In the genomic region with DNA sequence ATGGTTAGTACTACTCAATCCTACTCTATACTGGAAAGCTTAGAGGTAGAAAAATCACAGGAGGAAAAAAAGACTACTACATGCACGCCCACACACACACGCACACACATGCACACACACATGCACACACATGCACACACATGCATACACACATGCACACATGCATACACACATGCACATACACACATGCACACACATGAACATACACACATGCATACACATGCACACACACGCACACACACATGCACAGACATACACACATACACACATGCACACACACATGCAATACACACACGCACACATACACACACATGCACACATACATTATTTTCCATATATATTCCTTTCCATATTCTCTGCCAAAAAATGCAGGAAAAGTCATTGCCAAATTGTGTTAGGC, we compare ENCODE assay signal across 2 cellular contexts.
A peak's percentile ranks its signal among the peaks of the same experiment; 100 is the strongest.
TF ChIP-seq lines count a peak whose summit lies in the region.

No MANE protein-coding gene starts in this region.

TF ChIP-seq in HepG2, 621 proteins besides CTCF, POLR2A, EP300 and RAD21 (continues in another document):
- TF ChIP-seq, protein P1, sequence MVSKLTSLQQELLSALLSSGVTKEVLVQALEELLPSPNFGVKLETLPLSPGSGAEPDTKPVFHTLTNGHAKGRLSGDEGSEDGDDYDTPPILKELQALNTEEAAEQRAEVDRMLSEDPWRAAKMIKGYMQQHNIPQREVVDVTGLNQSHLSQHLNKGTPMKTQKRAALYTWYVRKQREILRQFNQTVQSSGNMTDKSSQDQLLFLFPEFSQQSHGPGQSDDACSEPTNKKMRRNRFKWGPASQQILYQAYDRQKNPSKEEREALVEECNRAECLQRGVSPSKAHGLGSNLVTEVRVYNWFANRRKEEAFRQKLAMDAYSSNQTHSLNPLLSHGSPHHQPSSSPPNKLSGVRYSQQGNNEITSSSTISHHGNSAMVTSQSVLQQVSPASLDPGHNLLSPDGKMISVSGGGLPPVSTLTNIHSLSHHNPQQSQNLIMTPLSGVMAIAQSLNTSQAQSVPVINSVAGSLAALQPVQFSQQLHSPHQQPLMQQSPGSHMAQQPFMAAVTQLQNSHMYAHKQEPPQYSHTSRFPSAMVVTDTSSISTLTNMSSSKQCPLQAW (CRISPR knock-in tag; IDR thresholded peaks at IDR 0.05): no peak
- TF ChIP-seq, protein P2, sequence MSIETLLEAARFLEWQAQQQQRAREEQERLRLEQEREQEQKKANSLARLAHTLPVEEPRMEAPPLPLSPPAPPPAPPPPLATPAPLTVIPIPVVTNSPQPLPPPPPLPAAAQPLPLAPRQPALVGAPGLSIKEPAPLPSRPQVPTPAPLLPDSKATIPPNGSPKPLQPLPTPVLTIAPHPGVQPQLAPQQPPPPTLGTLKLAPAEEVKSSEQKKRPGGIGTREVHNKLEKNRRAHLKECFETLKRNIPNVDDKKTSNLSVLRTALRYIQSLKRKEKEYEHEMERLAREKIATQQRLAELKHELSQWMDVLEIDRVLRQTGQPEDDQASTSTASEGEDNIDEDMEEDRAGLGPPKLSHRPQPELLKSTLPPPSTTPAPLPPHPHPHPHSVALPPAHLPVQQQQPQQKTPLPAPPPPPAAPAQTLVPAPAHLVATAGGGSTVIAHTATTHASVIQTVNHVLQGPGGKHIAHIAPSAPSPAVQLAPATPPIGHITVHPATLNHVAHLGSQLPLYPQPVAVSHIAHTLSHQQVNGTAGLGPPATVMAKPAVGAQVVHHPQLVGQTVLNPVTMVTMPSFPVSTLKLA (IDR thresholded peaks at IDR 0.05): peak; percentile 99
- no peak for TF ChIP-seq ZNF879 (CRISPR knock-in tag; IDR thresholded peaks at IDR 0.05)
- TF ChIP-seq LCORL (IDR thresholded peaks at IDR 0.05): no peak
- no peak for TF ChIP-seq LCORL (CRISPR knock-in tag; IDR thresholded peaks at IDR 0.05)
- no peak for TF ChIP-seq ZBTB7A (CRISPR knock-in tag; IDR thresholded peaks at IDR 0.05)
- TF ChIP-seq RAD51 (IDR thresholded peaks at IDR 0.05; ENCODE audit: borderline replicate concordance): no peak
- TF ChIP-seq, protein P3, sequence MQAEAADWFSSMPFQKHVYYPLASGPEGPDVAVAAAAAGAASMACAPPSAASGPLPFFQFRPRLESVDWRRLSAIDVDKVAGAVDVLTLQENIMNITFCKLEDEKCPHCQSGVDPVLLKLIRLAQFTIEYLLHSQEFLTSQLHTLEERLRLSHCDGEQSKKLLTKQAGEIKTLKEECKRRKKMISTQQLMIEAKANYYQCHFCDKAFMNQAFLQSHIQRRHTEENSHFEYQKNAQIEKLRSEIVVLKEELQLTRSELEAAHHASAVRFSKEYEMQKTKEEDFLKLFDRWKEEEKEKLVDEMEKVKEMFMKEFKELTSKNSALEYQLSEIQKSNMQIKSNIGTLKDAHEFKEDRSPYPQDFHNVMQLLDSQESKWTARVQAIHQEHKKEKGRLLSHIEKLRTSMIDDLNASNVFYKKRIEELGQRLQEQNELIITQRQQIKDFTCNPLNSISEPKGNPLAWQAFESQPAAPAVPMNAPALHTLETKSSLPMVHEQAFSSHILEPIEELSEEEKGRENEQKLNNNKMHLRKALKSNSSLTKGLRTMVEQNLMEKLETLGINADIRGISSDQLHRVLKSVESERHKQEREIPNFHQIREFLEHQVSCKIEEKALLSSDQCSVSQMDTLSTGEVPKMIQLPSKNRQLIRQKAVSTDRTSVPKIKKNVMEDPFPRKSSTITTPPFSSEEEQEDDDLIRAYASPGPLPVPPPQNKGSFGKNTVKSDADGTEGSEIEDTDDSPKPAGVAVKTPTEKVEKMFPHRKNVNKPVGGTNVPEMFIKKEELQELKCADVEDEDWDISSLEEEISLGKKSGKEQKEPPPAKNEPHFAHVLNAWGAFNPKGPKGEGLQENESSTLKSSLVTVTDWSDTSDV (CRISPR knock-in tag; IDR thresholded peaks at IDR 0.05): no peak
- TF ChIP-seq, protein P4, sequence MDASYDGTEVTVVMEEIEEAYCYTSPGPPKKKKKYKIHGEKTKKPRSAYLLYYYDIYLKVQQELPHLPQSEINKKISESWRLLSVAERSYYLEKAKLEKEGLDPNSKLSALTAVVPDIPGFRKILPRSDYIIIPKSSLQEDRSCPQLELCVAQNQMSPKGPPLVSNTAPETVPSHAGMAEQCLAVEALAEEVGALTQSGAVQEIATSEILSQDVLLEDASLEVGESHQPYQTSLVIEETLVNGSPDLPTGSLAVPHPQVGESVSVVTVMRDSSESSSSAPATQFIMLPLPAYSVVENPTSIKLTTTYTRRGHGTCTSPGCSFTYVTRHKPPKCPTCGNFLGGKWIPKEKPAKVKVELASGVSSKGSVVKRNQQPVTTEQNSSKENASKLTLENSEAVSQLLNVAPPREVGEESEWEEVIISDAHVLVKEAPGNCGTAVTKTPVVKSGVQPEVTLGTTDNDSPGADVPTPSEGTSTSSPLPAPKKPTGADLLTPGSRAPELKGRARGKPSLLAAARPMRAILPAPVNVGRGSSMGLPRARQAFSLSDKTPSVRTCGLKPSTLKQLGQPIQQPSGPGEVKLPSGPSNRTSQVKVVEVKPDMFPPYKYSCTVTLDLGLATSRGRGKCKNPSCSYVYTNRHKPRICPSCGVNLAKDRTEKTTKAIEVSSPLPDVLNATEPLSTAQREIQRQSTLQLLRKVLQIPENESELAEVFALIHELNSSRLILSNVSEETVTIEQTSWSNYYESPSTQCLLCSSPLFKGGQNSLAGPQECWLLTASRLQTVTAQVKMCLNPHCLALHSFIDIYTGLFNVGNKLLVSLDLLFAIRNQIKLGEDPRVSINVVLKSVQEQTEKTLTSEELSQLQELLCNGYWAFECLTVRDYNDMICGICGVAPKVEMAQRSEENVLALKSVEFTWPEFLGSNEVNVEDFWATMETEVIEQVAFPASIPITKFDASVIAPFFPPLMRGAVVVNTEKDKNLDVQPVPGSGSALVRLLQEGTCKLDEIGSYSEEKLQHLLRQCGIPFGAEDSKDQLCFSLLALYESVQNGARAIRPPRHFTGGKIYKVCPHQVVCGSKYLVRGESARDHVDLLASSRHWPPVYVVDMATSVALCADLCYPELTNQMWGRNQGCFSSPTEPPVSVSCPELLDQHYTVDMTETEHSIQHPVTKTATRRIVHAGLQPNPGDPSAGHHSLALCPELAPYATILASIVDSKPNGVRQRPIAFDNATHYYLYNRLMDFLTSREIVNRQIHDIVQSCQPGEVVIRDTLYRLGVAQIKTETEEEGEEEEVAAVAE (CRISPR knock-in tag; IDR thresholded peaks at IDR 0.05; ENCODE audit: borderline replicate concordance): no peak
- no peak for TF ChIP-seq ZNF775 (CRISPR knock-in tag; IDR thresholded peaks at IDR 0.05; ENCODE audit: borderline replicate concordance)
- TF ChIP-seq, protein P5, sequence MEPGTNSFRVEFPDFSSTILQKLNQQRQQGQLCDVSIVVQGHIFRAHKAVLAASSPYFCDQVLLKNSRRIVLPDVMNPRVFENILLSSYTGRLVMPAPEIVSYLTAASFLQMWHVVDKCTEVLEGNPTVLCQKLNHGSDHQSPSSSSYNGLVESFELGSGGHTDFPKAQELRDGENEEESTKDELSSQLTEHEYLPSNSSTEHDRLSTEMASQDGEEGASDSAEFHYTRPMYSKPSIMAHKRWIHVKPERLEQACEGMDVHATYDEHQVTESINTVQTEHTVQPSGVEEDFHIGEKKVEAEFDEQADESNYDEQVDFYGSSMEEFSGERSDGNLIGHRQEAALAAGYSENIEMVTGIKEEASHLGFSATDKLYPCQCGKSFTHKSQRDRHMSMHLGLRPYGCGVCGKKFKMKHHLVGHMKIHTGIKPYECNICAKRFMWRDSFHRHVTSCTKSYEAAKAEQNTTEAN (CRISPR knock-in tag; conservative IDR thresholded peaks at IDR 0.05): no peak
- TF ChIP-seq HNF4A (CRISPR knock-in tag; IDR thresholded peaks at IDR 0.05): no peak
- TF ChIP-seq ZNF207 (IDR thresholded peaks at IDR 0.05; ENCODE audit: borderline replicate concordance): peak; percentile 72; the same call in 1 of the 2 replicates
- no peak for TF ChIP-seq DMAP1 (CRISPR knock-in tag; IDR thresholded peaks at IDR 0.05)
- TF ChIP-seq CEBPG (CRISPR knock-in tag; IDR thresholded peaks at IDR 0.05): no peak

TF ChIP-seq in IMR-90, 13 proteins besides CTCF, POLR2A, EP300 and RAD21:
- TF ChIP-seq, protein P6, sequence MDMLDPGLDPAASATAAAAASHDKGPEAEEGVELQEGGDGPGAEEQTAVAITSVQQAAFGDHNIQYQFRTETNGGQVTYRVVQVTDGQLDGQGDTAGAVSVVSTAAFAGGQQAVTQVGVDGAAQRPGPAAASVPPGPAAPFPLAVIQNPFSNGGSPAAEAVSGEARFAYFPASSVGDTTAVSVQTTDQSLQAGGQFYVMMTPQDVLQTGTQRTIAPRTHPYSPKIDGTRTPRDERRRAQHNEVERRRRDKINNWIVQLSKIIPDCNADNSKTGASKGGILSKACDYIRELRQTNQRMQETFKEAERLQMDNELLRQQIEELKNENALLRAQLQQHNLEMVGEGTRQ (IDR thresholded peaks at IDR 0.05; ENCODE audit: low read depth, low read length): no peak
- TF ChIP-seq, protein P7, sequence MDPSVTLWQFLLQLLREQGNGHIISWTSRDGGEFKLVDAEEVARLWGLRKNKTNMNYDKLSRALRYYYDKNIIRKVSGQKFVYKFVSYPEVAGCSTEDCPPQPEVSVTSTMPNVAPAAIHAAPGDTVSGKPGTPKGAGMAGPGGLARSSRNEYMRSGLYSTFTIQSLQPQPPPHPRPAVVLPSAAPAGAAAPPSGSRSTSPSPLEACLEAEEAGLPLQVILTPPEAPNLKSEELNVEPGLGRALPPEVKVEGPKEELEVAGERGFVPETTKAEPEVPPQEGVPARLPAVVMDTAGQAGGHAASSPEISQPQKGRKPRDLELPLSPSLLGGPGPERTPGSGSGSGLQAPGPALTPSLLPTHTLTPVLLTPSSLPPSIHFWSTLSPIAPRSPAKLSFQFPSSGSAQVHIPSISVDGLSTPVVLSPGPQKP (IDR thresholded peaks at IDR 0.05; ENCODE audit: borderline replicate concordance, low read depth, low read length): no peak
- no peak for TF ChIP-seq MXI1 (IDR thresholded peaks at IDR 0.05; ENCODE audit: borderline replicate concordance, low read depth, low read length)
- TF ChIP-seq SMC3 (IDR thresholded peaks at IDR 0.05; ENCODE audit: low read depth, low read length): no peak
